ENCODE assay signal across 1 cellular context in genomic region chr10:61712105-61712504, GRCh38. TPM values are rescaled to one million over a fixed set of nuclear protein-coding genes. Genes with fewer than 3 reads are reported as not detected.
"Had no signal": no experiment of that assay in that cellular context is flagged by ENCODE, and none has a peak within 500 bp of the region (broad histone marks: within the 10 kb centered on the region; RNA-seq: fewer than 3 reads in every experiment).

No MANE protein-coding gene starts in this region.

RNA-seq across cellular contexts. Expression of gene CABCOCO1, which starts 49.4 kb away (rescaled TPM):
- total RNA-seq: GM12878 had no signal
